In genomic region chr15:73894133-73894814, GRCh38 we compare ENCODE assay signal across 16 cellular contexts. TPM values are rescaled to one million over a fixed set of nuclear protein-coding genes. Genes with fewer than 3 reads are reported as not detected.
DNase-seq lines count a peak whose midpoint lies in the region; ATAC-seq and TF ChIP-seq lines count a peak whose summit lies in the region.
"Had no signal": no experiment of that assay in that cellular context is flagged by ENCODE, and none has a peak within 500 bp of the region (broad histone marks: within the 10 kb centered on the region; RNA-seq: fewer than 3 reads in every experiment).

No MANE protein-coding gene starts in this region.

- intact Hi-C loops in cardiac septum (cut with DNase I): no loop called here
- intact Hi-C loops in Right ventricle myocardium superior (cut with DNase I): no loop called here
- intact Hi-C loops in sciatic nerve (cut with DNase I): no loop called here

- no peak overlapping the region for H3K4me3 Mint-ChIP-seq in chondrocyte (ENCODE audit: unreplicated experiment)
- no peak overlapping the region for H3K4me3 Mint-ChIP-seq in endothelial cell (ENCODE audit: unreplicated experiment)
- H3K4me3 Mint-ChIP-seq: B cell; CD8-positive, alpha-beta T cell; H9 had no signal

- H3K27ac Mint-ChIP-seq in chondrocyte (ENCODE audit: unreplicated experiment) (no peak overlapping the region), endothelial cell (ENCODE audit: unreplicated experiment) (peak overlapping the region; percentile 16)
- H3K27ac Mint-ChIP-seq: B cell; CD8-positive, alpha-beta T cell had no signal

- H3K4me1 Mint-ChIP-seq in chondrocyte (ENCODE audit: low read depth): peaks cover 13% of the 10 kb centered on the region
- peaks cover 5% of the 10 kb centered on the region for H3K4me1 Mint-ChIP-seq in endothelial cell (ENCODE audit: unreplicated experiment)
- H3K4me1 Mint-ChIP-seq: B cell had no signal

- H3K27me3 Mint-ChIP-seq in chondrocyte (ENCODE audit: low read depth) (peaks cover 17% of the 10 kb centered on the region), endothelial cell (ENCODE audit: unreplicated experiment) (peaks cover 6% of the 10 kb centered on the region)

- TF ChIP-seq CTCF in chondrocyte (IDR thresholded peaks at IDR 0.05) (no peak), endothelial cell (IDR thresholded peaks at IDR 0.05; ENCODE audit: unreplicated experiment) (no peak)

- ATAC-seq in Right ventricle myocardium superior (ENCODE audit: poor library complexity): no peak
- no peak for ATAC-seq in sciatic nerve
- ATAC-seq: CD8-positive, alpha-beta T cell had no signal

- H3K9me3 Mint-ChIP-seq in chondrocyte (ENCODE audit: low read depth): peaks cover 2% of the 10 kb centered on the region
- no peaks in the 10 kb centered on the region for H3K9me3 Mint-ChIP-seq in endothelial cell (ENCODE audit: unreplicated experiment)
- H3K9me3 Mint-ChIP-seq: CD8-positive, alpha-beta T cell had no signal

- peak; percentile 47 for DNase-seq in cardiac septum (ENCODE audit: low spot score)
- DNase-seq in Right ventricle myocardium superior: no peak
- peak; percentile 80 for DNase-seq in chondrocyte (ENCODE audit: low spot score)
- DNase-seq in endothelial cell (ENCODE audit: low spot score): no peak
- peak; percentile 35 for DNase-seq in sciatic nerve (ENCODE audit: low spot score)
- DNase-seq in activated T-cell treated with anti-CD3 and anti-CD28 coated beads, Interleukin-2, amount 50 U/mL, for 48 hours: no peak
- no peak for DNase-seq in middle frontal gyrus (ENCODE audit: extremely low spot score, low spot score)
- DNase-seq: Calu3; CD8-positive, alpha-beta T cell; DMS79 treated with DMSO at 0.1 percent for 48 hours; GF-D8; GOT3; H9 had no signal

- H3K36me3 Mint-ChIP-seq in chondrocyte (ENCODE audit: low read depth) (no peaks in the 10 kb centered on the region), endothelial cell (ENCODE audit: low read depth, unreplicated experiment) (peaks cover 12% of the 10 kb centered on the region)
- H3K36me3 Mint-ChIP-seq: CD8-positive, alpha-beta T cell had no signal

RNA-seq across cellular contexts. Expression of gene TBC1D21, which starts 20.9 kb away (rescaled TPM):
- total RNA-seq in cardiac septum (not detected), Right ventricle myocardium superior (not detected), chondrocyte (not detected in 3 replicates), endothelial cell (ENCODE audit: unreplicated experiment) (not detected), sciatic nerve (not detected)
- total RNA-seq: A172; B cell; Calu3; CD8-positive, alpha-beta T cell; H9; HT-29 had no signal

RNA-seq across cellular contexts. Expression of gene LOXL1, which starts 32.0 kb away (rescaled TPM):
- total RNA-seq in cardiac septum: 29.1 TPM
- total RNA-seq in Right ventricle myocardium superior: 14.6 TPM
- total RNA-seq in chondrocyte: 428 to 446 TPM (median 444 TPM) in 3 replicates
- 156 TPM for total RNA-seq in endothelial cell (ENCODE audit: unreplicated experiment)
- 16.6 TPM for total RNA-seq in sciatic nerve

Comparison
In these comparisons a context has a peak if more than half of its experiments do, and no peak if none do; other contexts are left out.
1. DNase-seq: peak in cardiac septum (single experiment), chondrocyte (single experiment) and sciatic nerve (single experiment); none in Right ventricle myocardium superior (single experiment), endothelial cell (single experiment), activated T-cell treated with anti-CD3 and anti-CD28 coated beads, Interleukin-2, amount 50 U/mL, for 48 hours (0 of 2) and middle frontal gyrus (single experiment).